Comparison of ENCODE assay signal across 8 cellular contexts in the genomic region with DNA sequence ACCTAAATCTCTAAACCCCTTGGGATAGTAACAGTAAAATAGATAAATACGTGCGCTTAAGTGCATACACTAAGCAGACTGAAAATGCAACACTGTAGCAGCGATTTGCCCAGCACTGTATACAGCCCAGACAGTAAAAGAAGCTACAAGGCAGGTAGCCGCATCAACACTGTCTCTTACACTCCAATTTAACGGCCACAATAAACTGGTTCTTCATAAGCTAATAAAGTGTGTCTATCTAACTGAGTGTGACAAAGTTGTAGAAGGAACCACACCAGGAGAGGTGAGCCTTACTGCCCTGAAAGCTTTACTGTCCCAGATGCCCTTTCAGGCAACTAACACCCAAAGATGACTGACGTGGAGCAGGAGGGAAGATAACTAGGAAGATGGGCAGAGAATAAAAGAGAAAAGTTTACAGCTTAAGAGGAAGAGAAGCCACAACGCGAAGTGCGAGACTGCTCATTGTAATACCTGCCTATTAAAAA. TPM values are rescaled to one million over a fixed set of nuclear protein-coding genes. Genes with fewer than 3 reads are reported as not detected.
DNase-seq lines count a peak whose midpoint lies in the region; ATAC-seq and TF ChIP-seq lines count a peak whose summit lies in the region.

No MANE protein-coding gene starts in this region.

- no peak for DNase-seq in BE2C
- no peak for DNase-seq in breast epithelium (ENCODE audit: low spot score in 2 of 2)
- DNase-seq in kidney tubule cell (ENCODE audit: low spot score) = no peak
- no peak for DNase-seq in NCI-H82 treated with DMSO at 0.1 percent for 48 hours (lab: John Stamatoyannopoulos, UW; ENCODE audit: unreplicated experiment)
- no peak for DNase-seq in central memory CD4-positive, alpha-beta T cell
- no peak for DNase-seq in NK-92 treated with Interleukin-12 subunit alpha and Interleukin-12 subunit beta, amount 100 ng/mL, for 24 hours (lab: John Stamatoyannopoulos, UW)

- intact Hi-C loops in breast epithelium (cut with DNase I; ENCODE audit: low total_unique reads) = no loop called here

- TF ChIP-seq POLR2A in breast epithelium (IDR thresholded peaks at IDR 0.05) = no peak

- H3K9me3 ChIP-seq in BE2C (no peaks in the 10 kb centered on the region), breast epithelium (no peaks in the 10 kb centered on the region), muscle layer of duodenum (ENCODE audit: control insufficient read depth in 1 of 2, low read length in 2 of 2) (no peaks in the 10 kb centered on the region)

- H3K27ac ChIP-seq in breast epithelium = peak overlapping the region; percentile 97
- H3K27ac ChIP-seq in muscle layer of duodenum (ENCODE audit: low read length) = peak overlapping the region; percentile 70

- peaks cover under 1% of the 10 kb centered on the region; the same call in 1 of the 2 replicates for H3K4me1 ChIP-seq in BE2C
- peaks cover 0 to 11% of the 10 kb centered on the region in 2 donors for H3K4me1 ChIP-seq in breast epithelium
- H3K4me1 ChIP-seq in muscle layer of duodenum (ENCODE audit: control insufficient read depth in 1 of 2, insufficient read depth in 2 of 2, low read length in 2 of 2) = peaks cover 11 to 25% of the 10 kb centered on the region in 2 donors

- H3K27me3 ChIP-seq in BE2C (peaks cover 3% of the 10 kb centered on the region; the same call in 1 of the 2 replicates), breast epithelium (no peaks in the 10 kb centered on the region), muscle layer of duodenum (ENCODE audit: low read depth, low read length) (no peaks in the 10 kb centered on the region)

- ATAC-seq in HG03060 (IDR thresholded peaks at IDR 0.05; ENCODE audit: low read depth, unreplicated experiment) = peak; percentile 15

- H3K4me3 ChIP-seq in BE2C (ENCODE audit: low read depth, low read length) (peak overlapping the region; percentile 98), breast epithelium (peak overlapping the region; percentile 86 to 92 (median 86)), muscle layer of duodenum (ENCODE audit: low read depth in 1 of 2, low read length in 2 of 2) (peak overlapping the region; percentile 85 to 88)

- H3K36me3 ChIP-seq in BE2C = peaks cover 7% of the 10 kb centered on the region
- no peaks in the 10 kb centered on the region for H3K36me3 ChIP-seq in breast epithelium
- no peaks in the 10 kb centered on the region for H3K36me3 ChIP-seq in muscle layer of duodenum (ENCODE audit: control insufficient read depth in 1 of 2, insufficient read depth in 2 of 2, low read length in 2 of 2)

- TF ChIP-seq CTCF in BE2C (IDR thresholded peaks at IDR 0.05; ENCODE audit: low read depth, low read length) (no peak), breast epithelium (IDR thresholded peaks at IDR 0.05) (no peak)

RNA-seq across cellular contexts. Expression of a gene that starts 0.8 kb away (rescaled TPM):
- 29.1 TPM for polyA plus RNA-seq in BE2C (2012; ENCODE audit: insufficient read depth, insufficient read length, low read depth)
- total RNA-seq in breast epithelium = 10 to 100 TPM; 38.7 to 69.6 (median 41.1) TPM

RNA-seq across cellular contexts. Expression of a gene that starts 17.1 kb away (rescaled TPM):
- 16.5 TPM for polyA plus RNA-seq in BE2C (2012; ENCODE audit: insufficient read depth, insufficient read length, low read depth)
- 10 to 100 TPM in 2 of 3 donors, 1 to 10 TPM in 1; 7.6 to 16.2 (median 10.8) TPM for total RNA-seq in breast epithelium
